ENCODE assay signal across 20 cellular contexts in the genomic region with DNA sequence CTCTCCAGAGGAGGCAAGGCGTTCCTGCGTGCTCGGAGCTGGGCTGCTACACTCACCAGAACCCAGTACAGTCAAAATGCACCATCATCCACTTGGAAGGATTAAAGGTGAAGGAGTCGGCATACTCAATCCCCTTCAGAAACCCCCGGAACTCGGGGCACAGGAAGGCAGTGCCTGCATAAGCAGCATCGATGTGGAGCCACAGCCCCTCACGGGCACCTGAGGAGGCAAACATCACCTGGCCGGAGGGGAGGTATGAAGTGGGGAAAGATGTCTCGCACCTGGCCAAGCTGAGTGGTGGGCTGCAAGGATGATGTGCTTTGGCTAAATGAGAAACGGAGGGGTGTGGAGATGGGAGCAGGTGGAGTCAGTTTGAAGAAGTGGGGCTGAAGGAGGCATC. TPM values are rescaled to one million over a fixed set of nuclear protein-coding genes. Genes with fewer than 3 reads are reported as not detected.
DNase-seq lines count a peak whose midpoint lies in the region; TF ChIP-seq lines count a peak whose summit lies in the region.
"Had no signal": no experiment of that assay in that cellular context is flagged by ENCODE, and none has a peak within 500 bp of the region (broad histone marks: within the 10 kb centered on the region; RNA-seq: fewer than 3 reads in every experiment).

No MANE protein-coding gene starts in this region.

- H3K36me3 Mint-ChIP-seq in osteocyte (ENCODE audit: unreplicated experiment) (no peaks in the 10 kb centered on the region), HFFc6 (ENCODE audit: low read depth) (no peaks in the 10 kb centered on the region)
- H3K36me3 Mint-ChIP-seq: CD4-positive, CD25-positive, alpha-beta regulatory T cell; CD8-positive, alpha-beta T cell had no signal

- H3K4me3 ChIP-seq in SJCRH30 = no peak overlapping the region
- no peak overlapping the region for H3K4me3 ChIP-seq in esophagus muscularis mucosa
- no peak overlapping the region for H3K4me3 ChIP-seq in colonic mucosa
- H3K4me3 ChIP-seq: BLaER1, GM12878, GM23248 had no signal

- TF ChIP-seq POLR2A in esophagus muscularis mucosa (IDR thresholded peaks at IDR 0.05; ENCODE audit: low read depth) (no peak), erythroblast (IDR thresholded peaks at IDR 0.05; ENCODE audit: low read length) (no peak)

- intact Hi-C loops in esophagus muscularis mucosa (cut with DNase I) (no loop called here), colonic mucosa (cut with DNase I) (no loop called here)

- H3K9me3 ChIP-seq in SJCRH30 (replicated peaks) = peaks cover 5% of the 10 kb centered on the region; the same call in 1 of the 2 replicates
- no peaks in the 10 kb centered on the region for H3K9me3 ChIP-seq in esophagus muscularis mucosa
- H3K9me3 ChIP-seq in colonic mucosa = no peaks in the 10 kb centered on the region
- H3K9me3 ChIP-seq: BLaER1 had no signal

- H3K4me3 Mint-ChIP-seq in osteocyte (ENCODE audit: unreplicated experiment) (no peak overlapping the region), HFFc6 (no peak overlapping the region)
- H3K4me3 Mint-ChIP-seq: B cell; CD4-positive, CD25-positive, alpha-beta regulatory T cell; CD8-positive, alpha-beta T cell had no signal

- H3K9ac ChIP-seq in colonic mucosa (ENCODE audit: low read depth in 2 of 2, low read length in 2 of 2) = no peak overlapping the region
- H3K9ac ChIP-seq: BLaER1, GM23248 had no signal

- H3K36me3 ChIP-seq in SJCRH30 = no peaks in the 10 kb centered on the region
- no peaks in the 10 kb centered on the region for H3K36me3 ChIP-seq in esophagus muscularis mucosa
- no peaks in the 10 kb centered on the region for H3K36me3 ChIP-seq in colonic mucosa
- H3K36me3 ChIP-seq: BLaER1 had no signal

- H3K9me3 Mint-ChIP-seq in osteocyte (ENCODE audit: unreplicated experiment) (no peaks in the 10 kb centered on the region), HFFc6 (no peaks in the 10 kb centered on the region)
- H3K9me3 Mint-ChIP-seq: CD4-positive, CD25-positive, alpha-beta regulatory T cell; CD8-positive, alpha-beta T cell had no signal

- H3K4me1 Mint-ChIP-seq in osteocyte (ENCODE audit: unreplicated experiment) (no peaks in the 10 kb centered on the region), HFFc6 (ENCODE audit: low read depth) (peaks cover 70% of the 10 kb centered on the region)

- H3K27ac Mint-ChIP-seq in osteocyte (ENCODE audit: unreplicated experiment) = no peak overlapping the region
- H3K27ac Mint-ChIP-seq in HFFc6 = no peak overlapping the region
- H3K27ac Mint-ChIP-seq: B cell; CD8-positive, alpha-beta T cell had no signal

- TF ChIP-seq CTCF in esophagus muscularis mucosa (IDR thresholded peaks at IDR 0.05) (no peak), osteocyte (IDR thresholded peaks at IDR 0.05) (no peak), HFFc6 (IDR thresholded peaks at IDR 0.05) (no peak), colonic mucosa (IDR thresholded peaks at IDR 0.05) (no peak)

- H3K27me3 Mint-ChIP-seq in osteocyte (ENCODE audit: unreplicated experiment) (peaks cover 7% of the 10 kb centered on the region), HFFc6 (ENCODE audit: insufficient read depth) (peaks cover 8% of the 10 kb centered on the region)
- H3K27me3 Mint-ChIP-seq: B cell; CD4-positive, CD25-positive, alpha-beta regulatory T cell had no signal

- peak overlapping the region; percentile 39 for H3K27ac ChIP-seq in SJCRH30
- no peak overlapping the region for H3K27ac ChIP-seq in esophagus muscularis mucosa (replicated peaks in 1 of 4)
- H3K27ac ChIP-seq in colonic mucosa = no peak overlapping the region
- H3K27ac ChIP-seq: BLaER1, C4-2B, GM23248 had no signal

- 97% methylated on average over 11 of the region's 11 CpGs for WGBS in esophagus muscularis mucosa

- H3K4me1 ChIP-seq in SJCRH30 = peaks cover 38% of the 10 kb centered on the region
- H3K4me1 ChIP-seq in esophagus muscularis mucosa = no peaks in the 10 kb centered on the region
- no peaks in the 10 kb centered on the region for H3K4me1 ChIP-seq in colonic mucosa

- no peaks in the 10 kb centered on the region for H3K27me3 ChIP-seq in SJCRH30
- no peaks in the 10 kb centered on the region for H3K27me3 ChIP-seq in esophagus muscularis mucosa
- no peaks in the 10 kb centered on the region for H3K27me3 ChIP-seq in colonic mucosa
- H3K27me3 ChIP-seq: BLaER1 had no signal

- TF ChIP-seq EP300 in esophagus muscularis mucosa (IDR thresholded peaks at IDR 0.05) = no peak

- no peak for DNase-seq in SJCRH30
- DNase-seq in esophagus muscularis mucosa (ENCODE audit: extremely low spot score) = peak; percentile 82
- DNase-seq in osteocyte (ENCODE audit: extremely low spot score, unreplicated experiment) = peak; percentile 77
- no peak for DNase-seq in HFFc6
- DNase-seq in erythroblast (lab: John Stamatoyannopoulos, UW) = no peak
- no peak for DNase-seq in colonic mucosa
- DNase-seq: CD4-positive, CD25-positive, alpha-beta regulatory T cell; CD8-positive, alpha-beta T cell; DMS 273 treated with DMSO at 0.1 percent for 48 hours; DMS79; EL; GDM1; GM23248; H7; HCEC 1CT had no signal

RNA-seq across cellular contexts. Expression of a gene that starts 13.0 kb away (rescaled TPM):
- total RNA-seq in SJCRH30 (2014; rRNA removed; shearing (Covaris generic)) = not detected in 2 replicates
- total RNA-seq in esophagus muscularis mucosa = 1 to 10 TPM in 3 of 4 donors, under 1 TPM in 1; 0.39 to 7.0 (median 3.5) TPM
- not detected in 2 replicates for total RNA-seq in osteocyte
- total RNA-seq in HFFc6 (2021; fragmentation: NEBNext Ultra II Directional; extraction: Animal tissue kit (Norgen Biotek cat#: 25700)) = under 1 TPM in 1 of 6 experiments, not detected in 5; 0.07 TPM
- total RNA-seq in colonic mucosa = 1 to 10 TPM; 2.0 to 4.1 TPM
- total RNA-seq: A673; B cell; CD8-positive, alpha-beta T cell; GM12878; GM23248; H7 had no signal

Comparison
In these comparisons a context has a peak if more than half of its experiments do, and no peak if none do; other contexts are left out.
1. DNase-seq: peak in esophagus muscularis mucosa (single experiment) and osteocyte (single experiment); none in SJCRH30 (0 of 2), HFFc6 (single experiment), erythroblast (0 of 2) and colonic mucosa (single experiment).